In genomic region chr7:119377-120163, GRCh38 we compare ENCODE assay signal across 12 cellular contexts.
DNase-seq lines count a peak whose midpoint lies in the region; ATAC-seq and TF ChIP-seq lines count a peak whose summit lies in the region.
"Had no signal": no experiment of that assay in that cellular context is flagged by ENCODE, and none has a peak within 500 bp of the region (broad histone marks: within the 10 kb centered on the region; RNA-seq: fewer than 3 reads in every experiment).

No MANE protein-coding gene starts in this region.

- H3K4me3 Mint-ChIP-seq in WTC11: no peak overlapping the region

- ATAC-seq in WTC11: no peak; the same call in 1 of the 2 replicates
- ATAC-seq in left ventricle myocardium superior: peak; percentile 77
- ATAC-seq in HG03432 (IDR thresholded peaks at IDR 0.05; ENCODE audit: unreplicated experiment): no peak

- DNase-seq in GDM1 (lab: John Stamatoyannopoulos, UW) (peak; percentile 43), WTC11 (ENCODE audit: low spot score) (no peak), left ventricle myocardium superior (peak; percentile 67), prostate gland (ENCODE audit: low spot score) (no peak), HAP-1 (ENCODE audit: low spot score in 2 of 2) (no peak), NCI-H2029 (lab: John Stamatoyannopoulos, UW) (no peak)
- DNase-seq in activated CD4-positive, alpha-beta T cell treated with anti-CD3 and anti-CD28 coated beads for 4 hours: no peak
- DNase-seq: activated T-cell treated with anti-CD3 and anti-CD28 coated beads, Interleukin-2, amount 50 U/mL, for 1 hour; cortex of kidney; NCI-H2081; stimulated activated CD4-positive, alpha-beta T cell treated with anti-CD3 and anti-CD28 coated beads, Interleukin-15, amount 100 ng/mL, for 24 hours had no signal

- CTCF ChIA-PET in WTC11 (lab: Charles Lee): interaction anchor here (1.0 to 2.6 kb wide), 8 partner anchors 9 to 145 kb away, joined by 3 to 14 read pairs (median 4); no protein-coding TSS in a partner anchor

- no peak for TF ChIP-seq CTCF in WTC11 (IDR thresholded peaks at IDR 0.05)
- no peak for TF ChIP-seq CTCF in prostate gland (IDR thresholded peaks at IDR 0.05)

- H3K27me3 ChIP-seq in prostate gland (replicated peaks; ENCODE audit: insufficient read depth) (no peaks in the 10 kb centered on the region), HAP-1 (ENCODE audit: low read depth) (no peaks in the 10 kb centered on the region)

- H3K9me3 ChIP-seq in prostate gland (no peaks in the 10 kb centered on the region), HAP-1 (no peaks in the 10 kb centered on the region)

- H3K4me1 ChIP-seq in prostate gland (replicated peaks) (peaks cover 5% of the 10 kb centered on the region), HAP-1 (no peaks in the 10 kb centered on the region)

- intact Hi-C loops in left ventricle myocardium superior (cut with micrococcal nuclease): no loop called here
- intact Hi-C loops in prostate gland (cut with DNase I): no loop called here

- POLR2A ChIA-PET in WTC11 (lab: Charles Lee): interaction anchor here (0.7 to 1.2 kb wide), 2 partner anchors 42 to 73 kb away, joined by 3 to 4 read pairs; partner anchors contain the start of gene FAM20C

- H3K9me3 Mint-ChIP-seq in WTC11: peaks cover 2% of the 10 kb centered on the region

- no peak for TF ChIP-seq POLR2A in prostate gland (IDR thresholded peaks at IDR 0.05)

- 62% methylated on average over 27 of the region's 27 CpGs for WGBS in prostate gland

- H3K36me3 Mint-ChIP-seq in WTC11: no peaks in the 10 kb centered on the region

- no peak overlapping the region for H3K4me3 ChIP-seq in prostate gland
- no peak overlapping the region for H3K4me3 ChIP-seq in HAP-1

- H3K36me3 ChIP-seq in prostate gland (no peaks in the 10 kb centered on the region), HAP-1 (replicated peaks) (no peaks in the 10 kb centered on the region)

- in situ Hi-C loops in HAP-1 (cut with MboI; ENCODE audit: low sequenced_read_pairs): no loop called here

- H3K27me3 Mint-ChIP-seq in WTC11 (ENCODE audit: low read depth): peaks cover 15% of the 10 kb centered on the region

- no peak overlapping the region for H3K27ac Mint-ChIP-seq in WTC11

- H3K27ac ChIP-seq in prostate gland: peak overlapping the region; percentile 12 to 30

- H3K4me1 Mint-ChIP-seq in WTC11: peaks cover 56% of the 10 kb centered on the region

TF ChIP-seq in WTC11, 78 proteins besides CTCF, POLR2A, EP300 and RAD21:
- TF ChIP-seq, protein P1, sequence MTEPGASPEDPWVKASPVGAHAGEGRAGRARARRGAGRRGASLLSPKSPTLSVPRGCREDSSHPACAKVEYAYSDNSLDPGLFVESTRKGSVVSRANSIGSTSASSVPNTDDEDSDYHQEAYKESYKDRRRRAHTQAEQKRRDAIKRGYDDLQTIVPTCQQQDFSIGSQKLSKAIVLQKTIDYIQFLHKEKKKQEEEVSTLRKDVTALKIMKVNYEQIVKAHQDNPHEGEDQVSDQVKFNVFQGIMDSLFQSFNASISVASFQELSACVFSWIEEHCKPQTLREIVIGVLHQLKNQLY (CRISPR knock-in tag; IDR thresholded peaks at IDR 0.05): no peak
- TF ChIP-seq, protein P2, sequence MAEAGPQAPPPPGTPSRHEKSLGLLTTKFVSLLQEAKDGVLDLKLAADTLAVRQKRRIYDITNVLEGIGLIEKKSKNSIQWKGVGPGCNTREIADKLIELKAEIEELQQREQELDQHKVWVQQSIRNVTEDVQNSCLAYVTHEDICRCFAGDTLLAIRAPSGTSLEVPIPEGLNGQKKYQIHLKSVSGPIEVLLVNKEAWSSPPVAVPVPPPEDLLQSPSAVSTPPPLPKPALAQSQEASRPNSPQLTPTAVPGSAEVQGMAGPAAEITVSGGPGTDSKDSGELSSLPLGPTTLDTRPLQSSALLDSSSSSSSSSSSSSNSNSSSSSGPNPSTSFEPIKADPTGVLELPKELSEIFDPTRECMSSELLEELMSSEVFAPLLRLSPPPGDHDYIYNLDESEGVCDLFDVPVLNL (CRISPR knock-in tag; IDR thresholded peaks at IDR 0.05; ENCODE audit: borderline replicate concordance, low read depth): no peak
- TF ChIP-seq KAT7 (CRISPR knock-in tag; IDR thresholded peaks at IDR 0.05; ENCODE audit: borderline replicate concordance): 0 out of 2 replicates have a peak, but pooled peaks have one; percentile 30
- TF ChIP-seq PRDM15 (CRISPR knock-in tag; IDR thresholded peaks at IDR 0.05): no peak

Comparison
In these comparisons a context has a peak if more than half of its experiments do, and no peak if none do; other contexts are left out.
1. DNase-seq: peak in GDM1 (single experiment) and left ventricle myocardium superior (single experiment); none in WTC11 (single experiment), prostate gland (single experiment), HAP-1 (0 of 2), NCI-H2029 (single experiment) and activated CD4-positive, alpha-beta T cell treated with anti-CD3 and anti-CD28 coated beads for 4 hours (0 of 2).